20 cellular contexts compared by ENCODE assay signal in the genomic region with DNA sequence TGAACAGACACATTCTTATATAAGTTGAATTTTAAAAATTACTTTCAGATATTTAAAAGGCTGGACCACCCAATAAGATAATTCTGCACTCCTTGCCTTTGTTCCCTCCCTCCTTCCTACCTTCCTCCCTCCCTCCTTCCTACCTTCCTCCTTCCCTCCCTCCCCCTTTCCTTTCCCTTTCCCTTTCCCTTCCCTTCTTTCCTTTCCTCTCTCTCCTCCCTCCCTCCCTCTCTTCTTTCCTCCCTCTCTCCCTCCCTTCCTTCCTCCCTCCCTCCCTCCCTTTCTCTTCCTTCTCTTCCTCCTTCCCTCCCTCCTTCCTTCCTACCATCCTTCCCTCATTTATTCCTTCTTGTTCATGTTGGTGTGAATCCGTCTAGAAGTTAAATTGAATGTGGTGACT.
"Had no signal": no experiment of that assay in that cellular context is flagged by ENCODE, and none has a peak within 500 bp of the region (broad histone marks: within the 10 kb centered on the region; RNA-seq: fewer than 3 reads in every experiment).

No MANE protein-coding gene starts in this region.

- DNase-seq: IMR-90, Kasumi-1, MV-4-11, NCI-H1048, NCI-H1105, NCI-H1436 treated with DMSO at 0.1 percent for 48 hours, NCI-H1694, NCI-H187 treated with DMSO at 0.1 percent for 48 hours, NCI-H2029 treated with DMSO at 0.1 percent for 48 hours, NCI-H2171 treated with DMSO at 0.1 percent for 48 hours, NCI-H345, NCI-H446 treated with DMSO at 0.1 percent for 48 hours, NCI-H510A treated with DMSO at 0.1 percent for 48 hours, NCI-H526 treated with DMSO at 0.1 percent for 48 hours, NCI-H774, RPMI8226, SHP77, SK-N-SH, T-helper 1 cell had no signal

- H3K27ac ChIP-seq: KMS-11 had no signal

- H3K9me3 ChIP-seq: SK-N-SH had no signal
